ENCODE assay signal across 15 cellular contexts in the genomic region with DNA sequence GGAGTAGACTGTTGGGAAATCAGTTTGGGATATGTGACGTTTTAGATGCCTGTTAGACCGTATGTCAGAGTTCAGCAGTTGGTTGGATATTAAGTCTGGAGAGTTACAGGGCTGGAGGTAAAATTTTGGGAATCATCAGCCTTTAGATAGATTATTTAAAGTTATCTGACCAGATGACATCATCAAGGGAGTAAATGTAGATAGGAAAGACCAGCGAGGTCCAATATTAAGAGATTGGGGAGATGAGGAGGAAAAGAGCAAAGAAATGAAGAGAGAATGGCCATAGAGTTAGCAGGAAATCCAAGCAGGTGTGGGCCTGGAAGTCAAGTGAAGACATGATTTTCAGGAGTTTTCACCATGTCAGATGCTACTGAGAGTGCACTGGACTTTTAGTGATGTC. TPM values are rescaled to one million over a fixed set of nuclear protein-coding genes. Genes with fewer than 3 reads are reported as not detected.
DNase-seq lines count a peak whose midpoint lies in the region; ATAC-seq, FAIRE-seq and TF ChIP-seq lines count a peak whose summit lies in the region.
"Had no signal": no experiment of that assay in that cellular context is flagged by ENCODE, and none has a peak within 500 bp of the region (broad histone marks: within the 10 kb centered on the region; RNA-seq: fewer than 3 reads in every experiment).

No MANE protein-coding gene starts in this region.

- H2AFZ ChIP-seq in DND-41 (ENCODE audit: low read depth, low read length) (no peak overlapping the region), GM12878 (ENCODE audit: control insufficient read depth, low read depth, low read length) (no peak overlapping the region), parathyroid adenoma (no peak overlapping the region)

- SMC1A ChIA-PET in GM12878 (lab: Charles Lee; ENCODE audit: uncharacterized antibody, unreplicated experiment) = no interaction called here

- no peak for DNase-seq in DND-41
- DNase-seq in GM12878 (ENCODE audit: low read depth, low spot score) = no peak
- DNase-seq in stimulated activated naive CD4-positive, alpha-beta T cell treated with Interleukin-2 at 50 U/mL for 16 hours (lab: John Stamatoyannopoulos, UW) = no peak
- DNase-seq: DMS79, GOT3, NCI-H1417, NCI-H2029 treated with DMSO at 0.1 percent for 48 hours, NCI-H510A had no signal

- H3K4me1 ChIP-seq in BLaER1 = peaks cover 28% of the 10 kb centered on the region
- peaks cover 34% of the 10 kb centered on the region for H3K4me1 ChIP-seq in DND-41 (ENCODE audit: insufficient read depth, low read length)
- H3K4me1 ChIP-seq in GM12878 (ENCODE audit: control insufficient read depth, insufficient read depth, low read length) = no peaks in the 10 kb centered on the region; the same call in 1 of the 2 replicates
- peaks cover 26% of the 10 kb centered on the region for H3K4me1 ChIP-seq in parathyroid adenoma

- TF ChIP-seq POLR2A in GM12878 (IDR thresholded peaks at IDR 0.05; ENCODE audit: low read depth, low read length) = no peak

- BruUV-seq in GM12878 (replicated peaks; lab: Mats Ljungman, UMichigan) = no TSS peak

- H3K27ac ChIP-seq in BLaER1 (no peak overlapping the region), DND-41 (ENCODE audit: low read length) (no peak overlapping the region), GM12878 (ENCODE audit: control insufficient read depth, insufficient read depth) (no peak overlapping the region), parathyroid adenoma (no peak overlapping the region)
- H3K27ac ChIP-seq: C4-2B had no signal

- H3K9me3 ChIP-seq in BLaER1 = no peaks in the 10 kb centered on the region
- no peaks in the 10 kb centered on the region for H3K9me3 ChIP-seq in DND-41 (ENCODE audit: insufficient read depth, low read length, severe bottlenecking)
- H3K9me3 ChIP-seq in GM12878 (replicated peaks; ENCODE audit: control insufficient read depth, insufficient read depth, low read length) = no peaks in the 10 kb centered on the region
- H3K9me3 ChIP-seq in parathyroid adenoma (ENCODE audit: control insufficient read depth, low read length) = no peaks in the 10 kb centered on the region

- RAD21 ChIA-PET in GM12878 (lab: Charles Lee; ENCODE audit: unreplicated experiment) = interaction anchor here (1.6 kb wide), 1 partner anchor 141 kb away, joined by 4 read pairs; no protein-coding TSS in a partner anchor

- H3K9ac ChIP-seq in BLaER1 (no peak overlapping the region), DND-41 (ENCODE audit: low read depth, low read length) (no peak overlapping the region), GM12878 (ENCODE audit: control insufficient read depth, insufficient read depth, low read length) (no peak overlapping the region), parathyroid adenoma (no peak overlapping the region)

- in situ Hi-C loops in GM12878 (cut with MboI) = loop anchor here (10.0 kb wide), 1 partner anchor 196 kb away; no protein-coding TSS in a partner anchor

- TF ChIP-seq EP300 in GM12878 (IDR thresholded peaks at IDR 0.05; ENCODE audit: borderline replicate concordance in 1 of 2, control insufficient read depth in 1 of 2, low read depth in 2 of 2, low read length in 2 of 2) = no peak

- H3K79me2 ChIP-seq in DND-41 (ENCODE audit: insufficient read depth, low read length) = peaks cover 39% of the 10 kb centered on the region
- H3K79me2 ChIP-seq in GM12878 (ENCODE audit: control insufficient read depth, insufficient read depth, low read length) = peaks cover 38% of the 10 kb centered on the region
- peaks cover 8% of the 10 kb centered on the region for H3K79me2 ChIP-seq in parathyroid adenoma

- intact Hi-C loops in GM12878 (cut with micrococcal nuclease; ENCODE audit: unreplicated experiment) = loop anchor here (5.0 to 10.0 kb wide), 2 partner anchors 88 to 186 kb away; no protein-coding TSS in a partner anchor

- no peak overlapping the region for H3K4me3 ChIP-seq in BLaER1
- H3K4me3 ChIP-seq in DND-41 (ENCODE audit: low read depth in 1 of 2, low read length in 2 of 2) = no peak overlapping the region
- H3K4me3 ChIP-seq in GM12878 = peak overlapping the region; percentile 16; the same call in 1 of the 2 replicates
- H3K4me3 ChIP-seq in parathyroid adenoma (ENCODE audit: low read depth, low read length) = no peak overlapping the region

- no peak for FAIRE-seq in GM12878 (lab: Jason Lieb, UNC)
- FAIRE-seq: G401.6, GM12892 had no signal

- H3K4me2 ChIP-seq in BLaER1 (peak overlapping the region; percentile 89), DND-41 (ENCODE audit: insufficient read depth, low read length) (peak overlapping the region; percentile 90; the same call in 1 of the 2 replicates), GM12878 (ENCODE audit: control insufficient read depth, insufficient read depth) (peak overlapping the region; percentile 6; the same call in 1 of the 2 replicates), parathyroid adenoma (ENCODE audit: low read length) (peak overlapping the region; percentile 15)

- H3K27me3 ChIP-seq in BLaER1 = no peaks in the 10 kb centered on the region
- H3K27me3 ChIP-seq in DND-41 (ENCODE audit: insufficient read depth, low read length, poor library complexity) = no peaks in the 10 kb centered on the region
- no peaks in the 10 kb centered on the region for H3K27me3 ChIP-seq in GM12878 (replicated peaks in 1 of 2; ENCODE audit: control insufficient read depth in 2 of 2, insufficient read depth in 2 of 2, low read length in 1 of 2)
- no peaks in the 10 kb centered on the region for H3K27me3 ChIP-seq in parathyroid adenoma (ENCODE audit: control insufficient read depth, insufficient read depth, low read length)

- POLR2A ChIA-PET in GM12878 (lab: Charles Lee) = no interaction called here

- H4K20me1 ChIP-seq in BLaER1 (peaks cover 65% of the 10 kb centered on the region), DND-41 (ENCODE audit: insufficient read depth, low read length) (peaks cover 26% of the 10 kb centered on the region), GM12878 (ENCODE audit: control insufficient read depth, insufficient read depth) (no peaks in the 10 kb centered on the region; the same call in 1 of the 2 replicates)

- WGBS in GM12878 (ENCODE audit: insufficient coverage, insufficient replicate concordance, low lambda C conversion rate, missing lambda C conversion rate) = 81% methylated on average over 3 of the region's 3 CpGs

- TF ChIP-seq RAD21 in GM12878 (IDR thresholded peaks at IDR 0.05; ENCODE audit: insufficient read depth, low read depth, low read length) = no peak

- TF ChIP-seq CTCF in DND-41 (IDR thresholded peaks at IDR 0.05; ENCODE audit: borderline replicate concordance, extremely low read depth, low read length, poor library complexity, severe bottlenecking) (no peak), GM12878 (IDR thresholded peaks at IDR 0.05 in 2 of 3, conservative IDR thresholded peaks at IDR 0.05 in 1 of 3; ENCODE audit: control insufficient read depth in 2 of 3, extremely low read depth in 1 of 3, insufficient read depth in 1 of 3, low read depth in 3 of 3, low read length in 3 of 3) (no peak), parathyroid adenoma (IDR thresholded peaks at IDR 0.05) (no peak)

- peaks cover 64% of the 10 kb centered on the region for H3K36me3 ChIP-seq in BLaER1
- peaks cover 56% of the 10 kb centered on the region for H3K36me3 ChIP-seq in DND-41 (ENCODE audit: insufficient read depth, low read length)
- H3K36me3 ChIP-seq in GM12878 (ENCODE audit: control insufficient read depth in 2 of 2, insufficient read depth in 2 of 2, low read length in 1 of 2) = peaks cover 0 to 8% of the 10 kb centered on the region in 2 experiments; a peak in 3 of 4 replicates
- no peaks in the 10 kb centered on the region for H3K36me3 ChIP-seq in parathyroid adenoma (ENCODE audit: control insufficient read depth, insufficient read depth, low read length)

- ATAC-seq in DND-41 (ENCODE audit: insufficient read depth, low read depth) (no peak), GM12878 (no peak), GM21528 (IDR thresholded peaks at IDR 0.05; ENCODE audit: low FRiP score, unreplicated experiment) (no peak), GM18861 (IDR thresholded peaks at IDR 0.05; ENCODE audit: unreplicated experiment) (no peak)

- CTCF ChIA-PET in GM12878 (lab: Yijun Ruan, JAX) = interaction anchor here (1.5 to 2.1 kb wide), 2 partner anchors 38 to 196 kb away, joined by 7 read pairs; no protein-coding TSS in a partner anchor

TF ChIP-seq in GM12878, 131 proteins besides CTCF, POLR2A, EP300 and RAD21 (continues in another document):
- TF ChIP-seq IRF4 (IDR thresholded peaks at IDR 0.05; ENCODE audit: low read depth, low read length) (no peak), ATF7 (IDR thresholded peaks at IDR 0.05; ENCODE audit: low read depth) (peak; percentile 38; the same call in 1 of the 2 replicates)

RNA-seq across cellular contexts. Expression of a gene that starts 3.1 kb away (rescaled TPM):
- total RNA-seq in GM12878 (2013; cell fraction: nucleolus; rRNA removed) = 46.1 and 57.9 TPM in 2 replicates
- total RNA-seq in GM12878 (2014; rRNA removed) = 215 and 229 TPM in 2 replicates
- 412 and 416 TPM in 2 replicates for total RNA-seq in GM12878 (2014; rRNA removed; fragmentation: Illumina TruSeq; extraction: Trizol)
- 155 and 159 TPM in 2 replicates for total RNA-seq in GM12878 (2021)
- 414 TPM for polyA plus RNA-seq in GM12878 (2011; ENCODE audit: low read depth)
- polyA plus RNA-seq in GM12878 (2011; rRNA removed) = 222 and 224 TPM in 2 replicates
- 343 and 368 TPM in 2 replicates for polyA plus RNA-seq in GM12878 (2011; cell fraction: cytosol; rRNA removed)
- 226 and 235 TPM in 2 replicates for polyA plus RNA-seq in GM12878 (2011; cell fraction: nucleus; rRNA removed)
- polyA plus RNA-seq in GM12878 (2012) = 174 and 262 TPM in 2 replicates
- polyA plus RNA-seq in GM12878 (2014; fragmentation: Illumina TruSeq; extraction: Trizol) = 213 and 297 TPM in 2 replicates
- polyA plus RNA-seq in GM12878 (2014; fragmentation: Nextera tagmentation; extraction: Ambion mirVana) = 100 to 1,000 TPM; 732 to 864 TPM
- polyA plus RNA-seq in GM12878 (2014; rRNA removed) = 284 and 363 TPM in 2 replicates
- 100 to 1,000 TPM; 410 to 445 TPM for polyA plus RNA-seq in GM12878 (2016; fragmentation: Nextera tagmentation; extraction: Ambion mirVana)
- polyA minus RNA-seq in GM12878 (2011; rRNA and poly(A)+ RNA removed) = 105 and 186 TPM in 2 replicates
- 73.2 and 93.0 TPM in 2 replicates for polyA minus RNA-seq in GM12878 (2011; cell fraction: cytosol; rRNA and poly(A)+ RNA removed)
- polyA minus RNA-seq in GM12878 (2011; cell fraction: nucleus; rRNA and poly(A)+ RNA removed) = 45.6 and 60.6 TPM in 2 replicates

Comparison
In these comparisons a context has a peak if more than half of its experiments do, and no peak if none do; other contexts are left out.
1. H3K4me2 ChIP-seq: peak in every context shown above with its lines; median percentile 90 in DND-41; 89 in BLaER1; 15 in parathyroid adenoma; 6 in GM12878.